In the genomic region with DNA sequence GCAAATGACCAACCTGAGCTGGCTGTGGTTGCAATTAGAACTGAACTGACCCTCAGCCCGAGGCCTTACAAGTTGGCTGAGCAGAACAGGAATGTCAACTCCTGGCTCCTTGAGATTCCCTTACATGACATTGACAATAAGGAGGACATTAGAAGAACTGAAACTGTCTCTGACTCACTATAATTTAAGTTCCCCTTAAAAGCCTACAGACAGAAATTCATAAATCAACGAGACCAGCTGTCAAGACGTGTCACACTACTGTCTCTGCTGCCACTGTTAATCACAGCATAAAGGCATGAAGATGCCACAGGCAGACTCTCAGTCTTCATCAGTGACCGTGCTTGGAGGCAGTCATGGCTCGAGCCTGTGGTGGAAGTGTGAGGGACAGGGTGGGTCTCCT, we compare ENCODE assay signal across 9 cellular contexts.
A peak's percentile ranks its signal among the peaks of the same experiment; 100 is the strongest.
DNase-seq lines count a peak whose midpoint lies in the region; ATAC-seq lines count a peak whose summit lies in the region.
"Had no signal": no experiment of that assay in that cellular context is flagged by ENCODE, and none has a peak within 500 bp of the region (broad histone marks: within the 10 kb centered on the region; RNA-seq: fewer than 3 reads in every experiment).

No MANE protein-coding gene starts in this region.

- intact Hi-C loops in posterior vena cava (cut with DNase I): no loop called here

- peak overlapping the region in 5 of 6 donors; percentile 4 to 86 (median 37) for H3K27ac Mint-ChIP-seq in naive B cell

- H3K36me3 Mint-ChIP-seq in naive B cell: no peaks in the 10 kb centered on the region

- peak; percentile 30 for DNase-seq in RPMI7951 (ENCODE audit: low read depth)
- DNase-seq in naive B cell: peak; percentile 22
- no peak for DNase-seq in posterior vena cava (ENCODE audit: low spot score)
- no peak for DNase-seq in DMS114 treated with DMSO at 0.1 percent for 48 hours (lab: John Stamatoyannopoulos, UW; ENCODE audit: unreplicated experiment)
- no peak for DNase-seq in cerebellar cortex (ENCODE audit: low spot score)
- DNase-seq in dermis blood vessel endothelial cell: no peak
- DNase-seq: T-helper 1 cell had no signal

- peak overlapping the region in 6 of 8 donors; percentile 40 to 71 (median 48) for H3K4me3 Mint-ChIP-seq in naive B cell

- no peaks in the 10 kb centered on the region for H3K9me3 Mint-ChIP-seq in naive B cell

- ATAC-seq in GM18520 (IDR thresholded peaks at IDR 0.05; ENCODE audit: unreplicated experiment) (peak; percentile 91), HG02884 (IDR thresholded peaks at IDR 0.05; ENCODE audit: unreplicated experiment) (peak; percentile 83), naive B cell (ENCODE audit: low read depth in 2 of 2) (peak; percentile 90 to 92)

- H3K27me3 Mint-ChIP-seq in naive B cell: no peaks in the 10 kb centered on the region

- H3K4me1 Mint-ChIP-seq in naive B cell: peaks cover 8 to 11% (median 8%) of the 10 kb centered on the region in 3 donors

Comparison
In these comparisons a context has a peak if more than half of its experiments do, and no peak if none do; other contexts are left out.
1. DNase-seq: peak in RPMI7951 (single experiment) and naive B cell (single experiment); none in posterior vena cava (single experiment), DMS114 treated with DMSO at 0.1 percent for 48 hours (single experiment), cerebellar cortex (single experiment) and dermis blood vessel endothelial cell (single experiment).
2. Peak in every context shown above with its lines, with median percentiles within 50 percentile points of each other: ATAC-seq.